ENCODE assay signal across 25 cellular contexts in genomic region chr2:172481507-172482262, GRCh38. TPM values are rescaled to one million over a fixed set of nuclear protein-coding genes. Genes with fewer than 3 reads are reported as not detected.
DNase-seq lines count a peak whose midpoint lies in the region; ATAC-seq, FAIRE-seq and TF ChIP-seq lines count a peak whose summit lies in the region.
"Had no signal": no experiment of that assay in that cellular context is flagged by ENCODE, and none has a peak within 500 bp of the region (broad histone marks: within the 10 kb centered on the region; RNA-seq: fewer than 3 reads in every experiment).

No MANE protein-coding gene starts in this region.

- no peak for TF ChIP-seq CTCF in activated CD8-positive, alpha-beta T cell treated with anti-CD3 and anti-CD28 coated beads for 36 hours (IDR thresholded peaks at IDR 0.05)
- TF ChIP-seq CTCF in coronary artery (IDR thresholded peaks at IDR 0.05), result no peak

- no peak overlapping the region for H3K4me3 Mint-ChIP-seq in activated CD8-positive, alpha-beta T cell treated with anti-CD3 and anti-CD28 coated beads for 36 hours
- H3K4me3 Mint-ChIP-seq in activated CD8-positive, alpha-beta T cell treated with anti-CD3 and anti-CD28 coated beads, Interleukin-2, amount 10 ng/mL, durations not matched to agents 7 days and 5 days, result no peak overlapping the region
- H3K4me3 Mint-ChIP-seq in T-helper 17 cell, result no peak overlapping the region
- peak overlapping the region in 8 of 10 donors; percentile 5 to 68 (median 39) for H3K4me3 Mint-ChIP-seq in naive thymus-derived CD8-positive, alpha-beta T cell
- no peak overlapping the region for H3K4me3 Mint-ChIP-seq in stimulated activated effector memory CD8-positive, alpha-beta T cell treated with anti-CD3 and anti-CD28 coated beads, Interleukin-12 subunit alpha, Interleukin-12 subunit beta, amount 100 ng/mL, for 72 hours
- H3K4me3 Mint-ChIP-seq: H9, IgD-negative memory B cell, nephron progenitor cell had no signal

- no peak for DNase-seq in activated CD8-positive, alpha-beta T cell treated with anti-CD3 and anti-CD28 coated beads for 36 hours
- no peak for DNase-seq in activated CD8-positive, alpha-beta T cell treated with anti-CD3 and anti-CD28 coated beads, Interleukin-2, amount 10 ng/mL, durations not matched to agents 7 days and 5 days
- peak; percentile 60 for DNase-seq in CD1c-positive myeloid dendritic cell (ENCODE audit: extremely low spot score)
- no peak for DNase-seq in T-helper 17 cell
- DNase-seq in naive thymus-derived CD8-positive, alpha-beta T cell, result peak in 1 of 10 donors; percentile 27
- DNase-seq in stimulated activated effector memory CD8-positive, alpha-beta T cell treated with anti-CD3 and anti-CD28 coated beads, Interleukin-12 subunit alpha, Interleukin-12 subunit beta, amount 100 ng/mL, for 72 hours (ENCODE audit: low spot score in 2 of 2), result no peak
- no peak for DNase-seq in coronary artery (ENCODE audit: low spot score)
- DNase-seq in H54 (ENCODE audit: insufficient read length, low spot score), result no peak
- DNase-seq: activated CD8-positive, alpha-beta memory T cell treated with anti-CD3 and anti-CD28 coated beads, Interleukin-2, amount 50 U/mL, for 4 hours; activated effector memory CD4-positive, alpha-beta T cell treated with anti-CD3 and anti-CD28 coated beads, Interleukin-2, amount 50 U/mL, for 16 hours; anterior cingulate cortex; H9; kidney; lower lobe of right lung; NCI-H1105 treated with DMSO at 0.1 percent for 48 hours; NCI-H2029; NCI-H345; NCI-H82; nephron progenitor cell; posterior cingulate gyrus; RPMI8226; T-helper 9 cell had no signal

- peak overlapping the region; percentile 36 for H3K27ac Mint-ChIP-seq in activated CD8-positive, alpha-beta T cell treated with anti-CD3 and anti-CD28 coated beads for 36 hours
- no peak overlapping the region for H3K27ac Mint-ChIP-seq in activated CD8-positive, alpha-beta T cell treated with anti-CD3 and anti-CD28 coated beads, Interleukin-2, amount 10 ng/mL, durations not matched to agents 7 days and 5 days
- peak overlapping the region; percentile 88 for H3K27ac Mint-ChIP-seq in T-helper 17 cell
- peak overlapping the region; percentile 74 to 93 (median 86) for H3K27ac Mint-ChIP-seq in naive thymus-derived CD8-positive, alpha-beta T cell
- no peak overlapping the region for H3K27ac Mint-ChIP-seq in stimulated activated effector memory CD8-positive, alpha-beta T cell treated with anti-CD3 and anti-CD28 coated beads, Interleukin-12 subunit alpha, Interleukin-12 subunit beta, amount 100 ng/mL, for 72 hours
- H3K27ac Mint-ChIP-seq: nephron progenitor cell had no signal

- POLR2A ChIA-PET in activated CD8-positive, alpha-beta T cell treated with anti-CD3 and anti-CD28 coated beads for 36 hours (lab: Charles Lee), result interaction anchor here (0.6 to 1.2 kb wide), 3 partner anchors 73 to 494 kb away, joined by 3 to 5 read pairs (median 3); partner anchors contain the start of gene PDK1
- POLR2A ChIA-PET in activated CD8-positive, alpha-beta T cell treated with anti-CD3 and anti-CD28 coated beads, Interleukin-2, amount 10 ng/mL, durations not matched to agents 7 days and 5 days (lab: Charles Lee), result no interaction called here
- POLR2A ChIA-PET in naive thymus-derived CD8-positive, alpha-beta T cell (lab: Charles Lee), result interaction anchor here (0.9 to 5.9 kb wide), 6 partner anchors 10 to 74 kb away, joined by 3 to 36 read pairs (median 8); partner anchors contain the start of genes ITGA6 and PDK1

- H3K4me1 Mint-ChIP-seq in activated CD8-positive, alpha-beta T cell treated with anti-CD3 and anti-CD28 coated beads for 36 hours (ENCODE audit: low read depth), result peaks cover 59% of the 10 kb centered on the region
- peaks cover 28% of the 10 kb centered on the region for H3K4me1 Mint-ChIP-seq in activated CD8-positive, alpha-beta T cell treated with anti-CD3 and anti-CD28 coated beads, Interleukin-2, amount 10 ng/mL, durations not matched to agents 7 days and 5 days (ENCODE audit: low read depth)
- peaks cover 19% of the 10 kb centered on the region for H3K4me1 Mint-ChIP-seq in T-helper 17 cell
- peaks cover 37 to 83% (median 66%) of the 10 kb centered on the region in 4 donors for H3K4me1 Mint-ChIP-seq in naive thymus-derived CD8-positive, alpha-beta T cell
- peaks cover 15% of the 10 kb centered on the region for H3K4me1 Mint-ChIP-seq in stimulated activated effector memory CD8-positive, alpha-beta T cell treated with anti-CD3 and anti-CD28 coated beads, Interleukin-12 subunit alpha, Interleukin-12 subunit beta, amount 100 ng/mL, for 72 hours

- no peaks in the 10 kb centered on the region for H3K9me3 Mint-ChIP-seq in activated CD8-positive, alpha-beta T cell treated with anti-CD3 and anti-CD28 coated beads for 36 hours
- H3K9me3 Mint-ChIP-seq in activated CD8-positive, alpha-beta T cell treated with anti-CD3 and anti-CD28 coated beads, Interleukin-2, amount 10 ng/mL, durations not matched to agents 7 days and 5 days (ENCODE audit: insufficient read depth), result no peaks in the 10 kb centered on the region
- no peaks in the 10 kb centered on the region for H3K9me3 Mint-ChIP-seq in naive thymus-derived CD8-positive, alpha-beta T cell
- no peaks in the 10 kb centered on the region for H3K9me3 Mint-ChIP-seq in stimulated activated effector memory CD8-positive, alpha-beta T cell treated with anti-CD3 and anti-CD28 coated beads, Interleukin-12 subunit alpha, Interleukin-12 subunit beta, amount 100 ng/mL, for 72 hours
- H3K9me3 Mint-ChIP-seq: H9, IgD-negative memory B cell, nephron progenitor cell had no signal

- H3K27ac ChIP-seq in coronary artery, result no peak overlapping the region
- H3K27ac ChIP-seq: lower lobe of right lung, upper lobe of left lung had no signal

- intact Hi-C loops in activated CD8-positive, alpha-beta T cell treated with anti-CD3 and anti-CD28 coated beads for 36 hours (cut with micrococcal nuclease), result no loop called here

- CTCF ChIA-PET in activated CD8-positive, alpha-beta T cell treated with anti-CD3 and anti-CD28 coated beads for 36 hours (lab: Charles Lee), result interaction anchor here (0.7 to 6.2 kb wide), 8 partner anchors 11 to 309 kb away, joined by 3 to 46 read pairs (median 8); no protein-coding TSS in a partner anchor
- CTCF ChIA-PET in activated CD8-positive, alpha-beta T cell treated with anti-CD3 and anti-CD28 coated beads, Interleukin-2, amount 10 ng/mL, durations not matched to agents 7 days and 5 days (lab: Charles Lee), result interaction anchor here (1.1 to 9.1 kb wide), 5 partner anchors 9 to 229 kb away, joined by 3 to 138 read pairs (median 6); no protein-coding TSS in a partner anchor

- H3K4me3 ChIP-seq in coronary artery, result no peak overlapping the region
- H3K4me3 ChIP-seq: GM12878, lower lobe of right lung, upper lobe of left lung had no signal

- no peaks in the 10 kb centered on the region for H3K9me3 ChIP-seq in T-helper 17 cell (ENCODE audit: control insufficient read depth, low read length, poor library complexity, severe bottlenecking)
- H3K9me3 ChIP-seq: lower lobe of right lung, upper lobe of left lung had no signal

- H3K27me3 Mint-ChIP-seq in activated CD8-positive, alpha-beta T cell treated with anti-CD3 and anti-CD28 coated beads for 36 hours, result no peaks in the 10 kb centered on the region
- no peaks in the 10 kb centered on the region for H3K27me3 Mint-ChIP-seq in activated CD8-positive, alpha-beta T cell treated with anti-CD3 and anti-CD28 coated beads, Interleukin-2, amount 10 ng/mL, durations not matched to agents 7 days and 5 days (ENCODE audit: low read depth)
- no peaks in the 10 kb centered on the region for H3K27me3 Mint-ChIP-seq in T-helper 17 cell
- H3K27me3 Mint-ChIP-seq in naive thymus-derived CD8-positive, alpha-beta T cell, result no peaks in the 10 kb centered on the region
- H3K27me3 Mint-ChIP-seq: IgD-negative memory B cell had no signal

- no peak for FAIRE-seq in H54 (lab: Jason Lieb, UNC)
- FAIRE-seq: GM12878, kidney had no signal

- H3K36me3 Mint-ChIP-seq in activated CD8-positive, alpha-beta T cell treated with anti-CD3 and anti-CD28 coated beads for 36 hours (ENCODE audit: low read depth), result peaks cover 18% of the 10 kb centered on the region
- peaks cover 15% of the 10 kb centered on the region for H3K36me3 Mint-ChIP-seq in activated CD8-positive, alpha-beta T cell treated with anti-CD3 and anti-CD28 coated beads, Interleukin-2, amount 10 ng/mL, durations not matched to agents 7 days and 5 days (ENCODE audit: low read depth)
- H3K36me3 Mint-ChIP-seq in T-helper 17 cell (ENCODE audit: low read depth), result peaks cover 12% of the 10 kb centered on the region
- H3K36me3 Mint-ChIP-seq in naive thymus-derived CD8-positive, alpha-beta T cell, result peaks cover 14 to 86% (median 17%) of the 10 kb centered on the region in 3 donors
- H3K36me3 Mint-ChIP-seq in stimulated activated effector memory CD8-positive, alpha-beta T cell treated with anti-CD3 and anti-CD28 coated beads, Interleukin-12 subunit alpha, Interleukin-12 subunit beta, amount 100 ng/mL, for 72 hours, result peaks cover 26% of the 10 kb centered on the region

- TF ChIP-seq POLR2A in H54 (IDR thresholded peaks at IDR 0.05; ENCODE audit: low read depth, low read length), result no peak

- peak; percentile 20 for ATAC-seq in activated CD8-positive, alpha-beta T cell treated with anti-CD3 and anti-CD28 coated beads for 36 hours
- no peak for ATAC-seq in activated CD8-positive, alpha-beta T cell treated with anti-CD3 and anti-CD28 coated beads, Interleukin-2, amount 10 ng/mL, durations not matched to agents 7 days and 5 days
- no peak for ATAC-seq in T-helper 17 cell
- ATAC-seq in naive thymus-derived CD8-positive, alpha-beta T cell, result peak; percentile 21 to 60
- no peak for ATAC-seq in stimulated activated effector memory CD8-positive, alpha-beta T cell treated with anti-CD3 and anti-CD28 coated beads, Interleukin-12 subunit alpha, Interleukin-12 subunit beta, amount 100 ng/mL, for 72 hours
- ATAC-seq: GM12878 had no signal

RNA-seq across cellular contexts. Expression of gene ITGA6, which starts 54.3 kb away (rescaled TPM):
- total RNA-seq in activated CD8-positive, alpha-beta T cell treated with anti-CD3 and anti-CD28 coated beads for 36 hours, result 1 to 10 TPM; 7.9 to 8.4 TPM
- 10 to 100 TPM; 14.6 to 15.0 TPM for total RNA-seq in activated CD8-positive, alpha-beta T cell treated with anti-CD3 and anti-CD28 coated beads, Interleukin-2, amount 10 ng/mL, durations not matched to agents 7 days and 5 days
- total RNA-seq in T-helper 17 cell, result 10 to 100 TPM; 61.7 to 79.5 TPM
- total RNA-seq in naive thymus-derived CD8-positive, alpha-beta T cell, result 100 to 1,000 TPM; 119 to 127 TPM
- 10 to 100 TPM; 58.4 to 80.0 (median 64.2) TPM for polyA plus RNA-seq in naive thymus-derived CD8-positive, alpha-beta T cell

Comparison
In these comparisons a context has a peak if more than half of its experiments do, and no peak if none do; other contexts are left out.
1. ATAC-seq: peak in activated CD8-positive, alpha-beta T cell treated with anti-CD3 and anti-CD28 coated beads for 36 hours (single experiment) and naive thymus-derived CD8-positive, alpha-beta T cell (2 of 2); none in activated CD8-positive, alpha-beta T cell treated with anti-CD3 and anti-CD28 coated beads, Interleukin-2, amount 10 ng/mL, durations not matched to agents 7 days and 5 days (single experiment), T-helper 17 cell (single experiment) and stimulated activated effector memory CD8-positive, alpha-beta T cell treated with anti-CD3 and anti-CD28 coated beads, Interleukin-12 subunit alpha, Interleukin-12 subunit beta, amount 100 ng/mL, for 72 hours (single experiment).
2. H3K27ac Mint-ChIP-seq: peak in activated CD8-positive, alpha-beta T cell treated with anti-CD3 and anti-CD28 coated beads for 36 hours (single experiment), T-helper 17 cell (single experiment) and naive thymus-derived CD8-positive, alpha-beta T cell (10 of 10); none in activated CD8-positive, alpha-beta T cell treated with anti-CD3 and anti-CD28 coated beads, Interleukin-2, amount 10 ng/mL, durations not matched to agents 7 days and 5 days (single experiment) and stimulated activated effector memory CD8-positive, alpha-beta T cell treated with anti-CD3 and anti-CD28 coated beads, Interleukin-12 subunit alpha, Interleukin-12 subunit beta, amount 100 ng/mL, for 72 hours (single experiment).
3. H3K4me3 Mint-ChIP-seq: peak in naive thymus-derived CD8-positive, alpha-beta T cell (8 of 10); none in activated CD8-positive, alpha-beta T cell treated with anti-CD3 and anti-CD28 coated beads for 36 hours (single experiment), activated CD8-positive, alpha-beta T cell treated with anti-CD3 and anti-CD28 coated beads, Interleukin-2, amount 10 ng/mL, durations not matched to agents 7 days and 5 days (single experiment), T-helper 17 cell (single experiment) and stimulated activated effector memory CD8-positive, alpha-beta T cell treated with anti-CD3 and anti-CD28 coated beads, Interleukin-12 subunit alpha, Interleukin-12 subunit beta, amount 100 ng/mL, for 72 hours (single experiment).